In genomic region chr22:26570864-26571525, GRCh38 we compare ENCODE assay signal across 23 cellular contexts. TPM values are rescaled to one million over a fixed set of nuclear protein-coding genes. Genes with fewer than 3 reads are reported as not detected.
DNase-seq lines count a peak whose midpoint lies in the region; ATAC-seq and TF ChIP-seq lines count a peak whose summit lies in the region.
"Had no signal": no experiment of that assay in that cellular context is flagged by ENCODE, and none has a peak within 500 bp of the region (broad histone marks: within the 10 kb centered on the region; RNA-seq: fewer than 3 reads in every experiment).

No MANE protein-coding gene starts in this region.

- H3K18ac ChIP-seq in trophoblast cell (ENCODE audit: low read length): peak overlapping the region; percentile 7

- CTCF ChIA-PET in activated CD8-positive, alpha-beta T cell treated with anti-CD3 and anti-CD28 coated beads for 36 hours (lab: Charles Lee): no interaction called here
- CTCF ChIA-PET in mammary epithelial cell (lab: Charles Lee; ENCODE audit: low non-redundant PET): no interaction called here

- no peak overlapping the region for H3K4ac ChIP-seq in trophoblast cell (ENCODE audit: low read depth, low read length)

- no peak for DNase-seq in GM23338 (ENCODE audit: low spot score)
- DNase-seq in activated CD8-positive, alpha-beta T cell treated with anti-CD3 and anti-CD28 coated beads for 36 hours: no peak
- DNase-seq in left cardiac atrium: no peak
- no peak for DNase-seq in trophoblast cell
- no peak for DNase-seq in HCEC 1CT
- no peak for DNase-seq in T-helper 9 cell
- no peak for DNase-seq in mammary epithelial cell
- DNase-seq: activated CD4-positive, alpha-beta T cell treated with anti-CD3 and anti-CD28 coated beads, Interleukin-2, amount 50 U/mL, for 48 hours; aorta; BE2C; dermis blood vessel endothelial cell; DMS53; glutamatergic neuron; mesenchymal stem cell; MV-4-11; NCI-H2107; NCI-H69; PC-9; sigmoid colon; stimulated activated CD4-positive, alpha-beta T cell treated with anti-CD3 and anti-CD28 coated beads, Interleukin-2, amount 100 ng/mL, for 24 hours had no signal

- ATAC-seq in GM23338 (no peak), left cardiac atrium (peak; percentile 61 to 82)
- ATAC-seq in activated CD8-positive, alpha-beta T cell treated with anti-CD3 and anti-CD28 coated beads for 36 hours: no peak

- no CpG with 5 or more reads among the region's 13 CpGs for WGBS in trophoblast cell (ENCODE audit: extremely low coverage, insufficient coverage, insufficient read length)
- WGBS in mammary epithelial cell (ENCODE audit: low coverage, missing lambda C conversion rate): 94% methylated on average over 13 of the region's 13 CpGs

- H3K23ac ChIP-seq in trophoblast cell (ENCODE audit: low read length): no peak overlapping the region

- H3K9me2 ChIP-seq in GM23338 (ENCODE audit: insufficient read depth): no peaks in the 10 kb centered on the region

- H3K27ac Mint-ChIP-seq in GM23338: peak overlapping the region; percentile 49
- peak overlapping the region; percentile 9 for H3K27ac Mint-ChIP-seq in activated CD8-positive, alpha-beta T cell treated with anti-CD3 and anti-CD28 coated beads for 36 hours
- H3K27ac Mint-ChIP-seq: activated T-helper 2 cell treated with anti-CD3 and anti-CD28 coated beads, Interferon-gamma antibody, Interleukin-2, Interleukin-4, amounts not matched to agents 10 μg/mL and 5 μg/mL and 100 μg/mL, durations not matched to agents 14 hours and 24 hours and 36 hours had no signal

- H3K79me2 ChIP-seq in GM23338 (replicated peaks; ENCODE audit: insufficient read depth) (peaks cover 90% of the 10 kb centered on the region), trophoblast cell (ENCODE audit: control insufficient read depth, insufficient read depth, low read length, poor library complexity) (no peaks in the 10 kb centered on the region), mammary epithelial cell (ENCODE audit: insufficient read depth, low read length) (peaks cover 50% of the 10 kb centered on the region)

- H3F3A ChIP-seq in GM23338 (replicated peaks; ENCODE audit: low read depth): peaks cover 23% of the 10 kb centered on the region

- H4K12ac ChIP-seq in trophoblast cell (ENCODE audit: low read depth, low read length): no peak overlapping the region

- H3K9ac ChIP-seq in trophoblast cell (ENCODE audit: low read length): no peak overlapping the region
- H3K9ac ChIP-seq in mammary epithelial cell (ENCODE audit: insufficient read depth, low read length): no peak overlapping the region

- no peak overlapping the region for H3K4me3 ChIP-seq in GM23338
- no peak overlapping the region for H3K4me3 ChIP-seq in trophoblast cell (ENCODE audit: low read depth, low read length)
- no peak overlapping the region for H3K4me3 ChIP-seq in mammary epithelial cell (replicated peaks in 1 of 3; ENCODE audit: insufficient read depth in 1 of 3, low read depth in 2 of 3, low read length in 3 of 3)
- H3K4me3 ChIP-seq: PC-9, sigmoid colon had no signal

- H3K4me3 Mint-ChIP-seq in GM23338: no peak overlapping the region
- no peak overlapping the region for H3K4me3 Mint-ChIP-seq in activated CD8-positive, alpha-beta T cell treated with anti-CD3 and anti-CD28 coated beads for 36 hours

- dilution Hi-C loops in mammary epithelial cell (cut with HindIII; ENCODE audit: low sequenced_read_pairs): no loop called here

- peaks cover 11% of the 10 kb centered on the region for H3K27me3 Mint-ChIP-seq in GM23338 (ENCODE audit: insufficient read depth, low read depth, poor library complexity)
- H3K27me3 Mint-ChIP-seq in activated CD8-positive, alpha-beta T cell treated with anti-CD3 and anti-CD28 coated beads for 36 hours: no peaks in the 10 kb centered on the region

- no TSS peak for BruUV-seq in mammary epithelial cell (replicated peaks; lab: Mats Ljungman, UMichigan)

- H2AFZ ChIP-seq in GM23338: no peak overlapping the region
- no peak overlapping the region for H2AFZ ChIP-seq in trophoblast cell (ENCODE audit: insufficient read depth, low read length, poor library complexity)
- no peak overlapping the region for H2AFZ ChIP-seq in mammary epithelial cell (ENCODE audit: low read depth, low read length)
- H2AFZ ChIP-seq: PC-9 had no signal

- peaks cover 82% of the 10 kb centered on the region for H3K4me1 Mint-ChIP-seq in GM23338
- peaks cover 74% of the 10 kb centered on the region for H3K4me1 Mint-ChIP-seq in activated CD8-positive, alpha-beta T cell treated with anti-CD3 and anti-CD28 coated beads for 36 hours (ENCODE audit: low read depth)

- H2BK5ac ChIP-seq in trophoblast cell (ENCODE audit: low read depth, low read length, poor library complexity): no peak overlapping the region

- peaks cover 2% of the 10 kb centered on the region; the same call in 2 of the 3 replicates for H3K9me3 Mint-ChIP-seq in GM23338
- H3K9me3 Mint-ChIP-seq in activated CD8-positive, alpha-beta T cell treated with anti-CD3 and anti-CD28 coated beads for 36 hours: no peaks in the 10 kb centered on the region
- H3K9me3 Mint-ChIP-seq: activated T-helper 2 cell treated with anti-CD3 and anti-CD28 coated beads, Interferon-gamma antibody, Interleukin-2, Interleukin-4, amounts not matched to agents 10 μg/mL and 5 μg/mL and 100 μg/mL, durations not matched to agents 14 hours and 24 hours and 36 hours had no signal

- H3K27me3 ChIP-seq in GM23338 (ENCODE audit: insufficient read depth): no peaks in the 10 kb centered on the region
- no peaks in the 10 kb centered on the region for H3K27me3 ChIP-seq in trophoblast cell (ENCODE audit: insufficient read depth, low read length)
- no peaks in the 10 kb centered on the region for H3K27me3 ChIP-seq in mammary epithelial cell (ENCODE audit: insufficient read depth, low read length)
- H3K27me3 ChIP-seq: BE2C, sigmoid colon had no signal

- H3K14ac ChIP-seq in trophoblast cell (ENCODE audit: low read length): no peak overlapping the region

- no peak overlapping the region for H4K91ac ChIP-seq in trophoblast cell (ENCODE audit: low read depth, low read length)

- POLR2A ChIA-PET in activated CD8-positive, alpha-beta T cell treated with anti-CD3 and anti-CD28 coated beads for 36 hours (lab: Charles Lee): interaction anchor here (1.0 kb wide), 1 partner anchor 15 kb away, joined by 4 read pairs; no protein-coding TSS in a partner anchor

- H2BK120ac ChIP-seq in trophoblast cell (ENCODE audit: insufficient read depth, low read length, poor library complexity): no peak overlapping the region

- H2AK5ac ChIP-seq in trophoblast cell (ENCODE audit: low read length): no peak overlapping the region

- H3K79me1 ChIP-seq in trophoblast cell (ENCODE audit: low read length): peaks cover 22% of the 10 kb centered on the region

- H4K20me1 ChIP-seq in GM23338 (replicated peaks; ENCODE audit: insufficient read depth) (no peaks in the 10 kb centered on the region; the same call in 1 of the 2 replicates), mammary epithelial cell (ENCODE audit: insufficient read depth, low read length) (no peaks in the 10 kb centered on the region)

- no peak overlapping the region for H4K8ac ChIP-seq in trophoblast cell (ENCODE audit: low read depth, low read length)

- in situ Hi-C loops in mammary epithelial cell (cut with MboI; ENCODE audit: low sequenced_read_pairs in 2 of 2): no loop called here

- H3K36me3 ChIP-seq in GM23338 (ENCODE audit: insufficient read depth) (no peaks in the 10 kb centered on the region), trophoblast cell (ENCODE audit: control insufficient read depth in 1 of 2, insufficient read depth in 2 of 2, low read length in 2 of 2) (no peaks in the 10 kb centered on the region), mammary epithelial cell (ENCODE audit: insufficient read depth, low read length) (peaks cover 2% of the 10 kb centered on the region)
- H3K36me3 ChIP-seq: BE2C, sigmoid colon had no signal

- intact Hi-C loops in activated CD8-positive, alpha-beta T cell treated with anti-CD3 and anti-CD28 coated beads for 36 hours (cut with micrococcal nuclease): no loop called here
- intact Hi-C loops in left cardiac atrium (cut with DNase I): no loop called here
- intact Hi-C loops in mammary epithelial cell (cut with micrococcal nuclease): no loop called here

- no peak for TF ChIP-seq CTCF in GM23338 (conservative IDR thresholded peaks at IDR 0.05; ENCODE audit: low read depth in 2 of 2)
- no peak for TF ChIP-seq CTCF in activated CD8-positive, alpha-beta T cell treated with anti-CD3 and anti-CD28 coated beads for 36 hours (IDR thresholded peaks at IDR 0.05)
- no peak for TF ChIP-seq CTCF in mammary epithelial cell (conservative IDR thresholded peaks at IDR 0.05 in 1 of 2, IDR thresholded peaks at IDR 0.05 in 1 of 2; ENCODE audit: extremely low read depth in 1 of 2, insufficient read depth in 1 of 2, low read depth in 1 of 2, low read length in 2 of 2)

- H3K4me1 ChIP-seq in GM23338 (ENCODE audit: insufficient read depth): peaks cover 76% of the 10 kb centered on the region
- peaks cover 8 to 12% of the 10 kb centered on the region in 2 experiments for H3K4me1 ChIP-seq in trophoblast cell (ENCODE audit: control insufficient read depth in 1 of 2, insufficient read depth in 2 of 2, low read length in 2 of 2)
- peaks cover 24% of the 10 kb centered on the region for H3K4me1 ChIP-seq in mammary epithelial cell (ENCODE audit: insufficient read depth, low read length)
- H3K4me1 ChIP-seq: BE2C had no signal

- H2BK12ac ChIP-seq in trophoblast cell (ENCODE audit: low read length): no peak overlapping the region

- H3K36me3 Mint-ChIP-seq in GM23338 (ENCODE audit: low read depth): peaks cover 36% of the 10 kb centered on the region
- H3K36me3 Mint-ChIP-seq in activated CD8-positive, alpha-beta T cell treated with anti-CD3 and anti-CD28 coated beads for 36 hours (ENCODE audit: low read depth): peaks cover 21% of the 10 kb centered on the region

- H3K4me2 ChIP-seq in GM23338 (no peak overlapping the region), trophoblast cell (ENCODE audit: low read length) (no peak overlapping the region), mammary epithelial cell (ENCODE audit: insufficient read depth, low read depth, low read length) (no peak overlapping the region)
- H3K4me2 ChIP-seq: PC-9 had no signal

- peak overlapping the region; percentile 95 for H3K27ac ChIP-seq in GM23338 (ENCODE audit: low read depth)
- H3K27ac ChIP-seq in trophoblast cell (ENCODE audit: low read depth, low read length): no peak overlapping the region
- H3K27ac ChIP-seq in mammary epithelial cell (ENCODE audit: insufficient read depth, low read depth, low read length): no peak overlapping the region
- H3K27ac ChIP-seq: PC-9, sigmoid colon had no signal

- H3K9me3 ChIP-seq in trophoblast cell (ENCODE audit: insufficient read depth, low read depth, low read length): no peaks in the 10 kb centered on the region
- H3K9me3 ChIP-seq in mammary epithelial cell (replicated peaks; ENCODE audit: insufficient read depth, low read length): no peaks in the 10 kb centered on the region
- H3K9me3 ChIP-seq: BE2C, sigmoid colon had no signal

RNA-seq across cellular contexts. Expression of gene TPST2, which starts 18.9 kb away (rescaled TPM):
- total RNA-seq in GM23338 (2014; rRNA removed; shearing (Covaris generic)): 106 and 127 TPM in 2 replicates
- polyA plus RNA-seq in GM23338 (2016; fragmentation: Nextera tagmentation; extraction: Ambion mirVana): 37.9 and 43.1 TPM in 2 replicates
- 10 to 100 TPM; 30.7 to 33.6 TPM for total RNA-seq in activated CD8-positive, alpha-beta T cell treated with anti-CD3 and anti-CD28 coated beads for 36 hours
- 10 to 100 TPM; 22.1 to 36.5 TPM for total RNA-seq in left cardiac atrium
- 19.1 and 19.8 TPM in 2 replicates for polyA plus RNA-seq in trophoblast cell (2013)
- 10 to 100 TPM; 18.8 to 62.5 TPM for total RNA-seq in mammary epithelial cell
- 28.4 TPM for polyA plus RNA-seq in mammary epithelial cell
- polyA minus RNA-seq in mammary epithelial cell: 63.0 TPM

RNA-seq across cellular contexts. Expression of gene CRYBB1, which starts 46.8 kb away (rescaled TPM):
- total RNA-seq in GM23338 (2014; rRNA removed; shearing (Covaris generic)): 1.6 and 2.4 TPM in 2 replicates
- 3.0 and 3.7 TPM in 2 replicates for polyA plus RNA-seq in GM23338 (2016; fragmentation: Nextera tagmentation; extraction: Ambion mirVana)
- total RNA-seq in activated CD8-positive, alpha-beta T cell treated with anti-CD3 and anti-CD28 coated beads for 36 hours: not detected
- 1 to 10 TPM in 1 of 2 donors, under 1 TPM in 1; 0.55 to 1.9 TPM for total RNA-seq in left cardiac atrium
- not detected in 2 replicates for polyA plus RNA-seq in trophoblast cell (2013)
- not detected for total RNA-seq in mammary epithelial cell
- polyA plus RNA-seq in mammary epithelial cell: not detected
- polyA minus RNA-seq in mammary epithelial cell: not detected
- total RNA-seq: activated T-helper 2 cell treated with anti-CD3 and anti-CD28 coated beads, Interferon-gamma antibody, Interleukin-2, Interleukin-4, amounts not matched to agents 10 μg/mL and 5 μg/mL and 100 μg/mL, durations not matched to agents 14 hours and 24 hours and 36 hours; dermis blood vessel endothelial cell; PC-9 had no signal

RNA-seq across cellular contexts. Expression of gene CRYBA4, which starts 50.8 kb away (rescaled TPM):
- total RNA-seq in GM23338 (2014; rRNA removed; shearing (Covaris generic)): 1.7 TPM in 1 of 2 replicates, not detected in the other
- polyA plus RNA-seq in GM23338 (2016; fragmentation: Nextera tagmentation; extraction: Ambion mirVana): 1.2 and 1.5 TPM in 2 replicates
- total RNA-seq in activated CD8-positive, alpha-beta T cell treated with anti-CD3 and anti-CD28 coated beads for 36 hours: not detected
- total RNA-seq in left cardiac atrium: not detected
- polyA plus RNA-seq in trophoblast cell (2013): not detected in 2 replicates
- not detected for total RNA-seq in mammary epithelial cell
- polyA plus RNA-seq in mammary epithelial cell: not detected
- polyA minus RNA-seq in mammary epithelial cell: not detected
- total RNA-seq: activated T-helper 2 cell treated with anti-CD3 and anti-CD28 coated beads, Interferon-gamma antibody, Interleukin-2, Interleukin-4, amounts not matched to agents 10 μg/mL and 5 μg/mL and 100 μg/mL, durations not matched to agents 14 hours and 24 hours and 36 hours; aorta; dermis blood vessel endothelial cell; occipital lobe; PC-9; sigmoid colon had no signal
- polyA plus RNA-seq: aorta, esophagus, sigmoid colon had no signal

RNA-seq across cellular contexts. Expression of gene TFIP11, which starts 58.7 kb away (rescaled TPM):
- total RNA-seq in GM23338 (2014; rRNA removed; shearing (Covaris generic)): 25.6 and 26.2 TPM in 2 replicates
- polyA plus RNA-seq in GM23338 (2016; fragmentation: Nextera tagmentation; extraction: Ambion mirVana) (17.1 and 20.4 TPM in 2 replicates), mammary epithelial cell (21.5 TPM)
- total RNA-seq in activated CD8-positive, alpha-beta T cell treated with anti-CD3 and anti-CD28 coated beads for 36 hours: 10 to 100 TPM; 37.4 to 37.8 TPM
- total RNA-seq in left cardiac atrium (10 to 100 TPM; 19.9 to 20.4 TPM), mammary epithelial cell (10 to 100 TPM; 35.7 to 38.3 TPM)
- 27.7 and 27.8 TPM in 2 replicates for polyA plus RNA-seq in trophoblast cell (2013)
- 61.8 TPM for polyA minus RNA-seq in mammary epithelial cell

Comparison
In these comparisons a context has a peak if more than half of its experiments do, and no peak if none do; other contexts are left out.
1. ATAC-seq: peak in left cardiac atrium (2 of 2); none in GM23338 (single experiment) and activated CD8-positive, alpha-beta T cell treated with anti-CD3 and anti-CD28 coated beads for 36 hours (single experiment).